Comparison of ENCODE assay signal across 29 cellular contexts in the genomic region with DNA sequence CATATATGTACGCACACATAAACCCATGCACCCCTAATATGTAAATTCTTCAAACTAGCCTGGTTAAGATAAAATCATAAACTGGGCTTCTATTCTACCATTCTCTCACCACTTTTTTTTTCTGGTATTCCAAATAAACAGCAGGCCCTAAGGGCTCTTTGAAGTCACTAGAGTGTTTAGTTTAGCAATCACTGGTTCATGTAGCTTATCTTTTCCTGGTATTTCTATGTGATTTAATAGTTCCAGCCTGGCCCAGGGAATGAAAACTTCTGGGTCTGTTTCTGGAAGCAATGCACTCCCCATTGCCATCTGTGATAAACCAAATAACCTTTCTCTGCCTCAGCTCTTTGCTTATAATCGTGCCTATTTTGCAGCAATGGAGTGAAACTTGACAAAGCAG. TPM values are rescaled to one million over a fixed set of nuclear protein-coding genes. Genes with fewer than 3 reads are reported as not detected.
"Had no signal": no experiment of that assay in that cellular context is flagged by ENCODE, and none has a peak within 500 bp of the region (broad histone marks: within the 10 kb centered on the region; RNA-seq: fewer than 3 reads in every experiment).

No MANE protein-coding gene starts in this region.

- H3K27ac ChIP-seq: hepatocyte, lower lobe of right lung, neural progenitor cell, neutrophil, parathyroid adenoma, right atrium auricular region, right lobe of liver, stomach, testis, tibial artery, upper lobe of right lung had no signal

- H3K36me3 Mint-ChIP-seq: naive B cell; natural killer cell; neural progenitor cell; stimulated activated naive B cell treated with anti-CD40 and anti-IgM and Interleukin-4, amounts not matched to agents 10 μg/mL and 1 μg/mL and 100 μg/mL, for 72 hours had no signal

- H3K36me3 ChIP-seq: lower lobe of right lung, neural progenitor cell, neutrophil, right atrium auricular region, right lobe of liver, stomach, tibial artery, upper lobe of right lung had no signal

- H3K4me3 ChIP-seq: hepatocyte, lower lobe of right lung, neural progenitor cell, right atrium auricular region, right lobe of liver, stomach, testis, tibial artery, upper lobe of right lung had no signal

- H3K9me3 Mint-ChIP-seq: natural killer cell, nephron progenitor cell, neural progenitor cell had no signal

- ATAC-seq: left lobe of liver; lower lobe of right lung; natural killer cell; right lobe of liver; stimulated activated naive B cell treated with anti-CD40 and anti-IgM and Interleukin-4, amounts not matched to agents 10 μg/mL and 1 μg/mL and 100 μg/mL, for 72 hours; stimulated activated naive CD8-positive, alpha-beta T cell treated with anti-CD3 and anti-CD28 coated beads, Interleukin-15, Interleukin-2, amounts not matched to agents 100 U/mL and 50 U/mL, for 24 hours; upper lobe of right lung had no signal

- H3K4me1 ChIP-seq: parathyroid adenoma, right atrium auricular region, right lobe of liver, stomach, testis, upper lobe of right lung had no signal

- H3K4me1 Mint-ChIP-seq: naive B cell; natural killer cell; stimulated activated naive B cell treated with anti-CD40 and anti-IgM and Interleukin-4, amounts not matched to agents 10 μg/mL and 1 μg/mL and 100 μg/mL, for 72 hours had no signal

- H3K27ac Mint-ChIP-seq: naive B cell; natural killer cell; nephron progenitor cell; neural progenitor cell; stimulated activated naive B cell treated with anti-CD40 and anti-IgM and Interleukin-4, amounts not matched to agents 10 μg/mL and 1 μg/mL and 100 μg/mL, for 72 hours had no signal

- H3K4me3 Mint-ChIP-seq: naive B cell; natural killer cell; nephron progenitor cell; neural progenitor cell; stimulated activated naive B cell treated with anti-CD40 and anti-IgM and Interleukin-4, amounts not matched to agents 10 μg/mL and 1 μg/mL and 100 μg/mL, for 72 hours had no signal

- H3K9me3 ChIP-seq: lower lobe of right lung, neutrophil, right atrium auricular region, right lobe of liver, stomach, testis, tibial artery, upper lobe of right lung had no signal

- FAIRE-seq: urothelium cell line had no signal

- DNase-seq: islet precursor cell; lower lobe of right lung; mammary epithelial cell; mesenchymal stem cell; naive B cell; natural killer cell; nephron progenitor cell; occipital lobe; right lobe of liver; stimulated activated CD4-positive, alpha-beta T cell treated with anti-CD3 and anti-CD28 coated beads, Interleukin-12 subunit alpha, Interleukin-12 subunit beta, amount 100 ng/mL, for 4 hours; stimulated activated CD4-positive, alpha-beta T cell treated with anti-CD3 and anti-CD28 coated beads, Interleukin-15, amount 100 ng/mL, for 24 hours; stimulated activated CD4-positive, alpha-beta T cell treated with anti-CD3 and anti-CD28 coated beads, Interleukin-2, amount 100 ng/mL, for 24 hours; stimulated activated CD4-positive, alpha-beta T cell treated with anti-CD3 and anti-CD28 coated beads, Interleukin-4, amount 100 ng/mL, for 1 hour; stimulated activated naive B cell treated with anti-CD40 and anti-IgM and Interleukin-4, amounts not matched to agents 10 μg/mL and 1 μg/mL and 100 μg/mL, for 72 hours; stimulated activated naive CD8-positive, alpha-beta T cell treated with anti-CD3 and anti-CD28 coated beads, Interleukin-15, Interleukin-2, amounts not matched to agents 100 U/mL and 50 U/mL, for 24 hours; stomach; testis; tibial artery; trophoblast cell; upper lobe of right lung had no signal

RNA-seq across cellular contexts. Expression of a gene that starts 10.7 kb away (rescaled TPM):
- total RNA-seq: osteocyte, pulmonary artery endothelial cell had no signal
- polyA plus RNA-seq: mammary epithelial cell had no signal
